In the genomic region with DNA sequence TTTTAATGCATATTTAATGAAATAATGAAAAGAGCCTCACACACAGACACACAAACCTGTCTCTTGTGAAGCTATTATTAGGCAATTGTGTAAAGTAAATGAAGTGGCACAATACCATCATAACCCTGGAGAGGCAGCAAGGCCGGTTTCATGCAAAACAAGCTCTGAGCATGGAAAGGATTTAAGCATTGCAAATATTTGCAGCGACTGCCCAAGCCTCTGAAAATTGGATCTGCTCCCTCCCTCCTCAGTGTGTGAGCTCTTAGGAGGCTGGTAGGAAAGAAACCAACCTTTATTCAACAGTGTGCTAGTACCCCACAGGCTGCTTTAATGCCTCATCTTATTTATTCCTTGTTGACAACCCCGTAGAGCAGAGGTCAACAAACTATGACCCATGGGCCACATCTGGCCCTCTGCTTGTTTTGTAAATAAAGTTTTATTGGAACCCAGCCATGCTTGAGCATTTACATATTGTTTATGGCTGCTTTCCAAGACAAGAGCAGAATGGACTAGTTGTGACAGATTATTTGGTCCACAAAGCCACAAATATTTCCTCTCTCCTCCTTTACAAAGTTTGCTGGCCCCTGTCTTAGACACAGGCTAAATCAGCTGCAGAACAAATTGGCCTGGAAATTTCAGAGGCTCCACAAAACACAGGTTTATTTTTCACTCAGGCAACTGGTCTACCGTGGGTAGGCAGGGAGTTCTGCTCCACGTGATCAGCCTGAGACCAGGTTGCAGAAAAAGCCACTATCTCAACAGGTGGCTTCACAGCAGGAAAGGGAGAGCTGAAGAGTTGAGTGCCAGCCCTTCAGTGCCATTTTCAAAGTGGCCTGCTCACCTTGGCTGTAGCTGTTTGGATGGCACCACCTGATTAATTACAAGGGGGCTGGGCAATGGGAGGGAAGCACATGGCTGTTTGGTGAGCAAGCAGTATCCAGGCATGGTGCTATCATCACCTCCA, we compare ENCODE assay signal across 20 cellular contexts. TPM values are rescaled to one million over a fixed set of nuclear protein-coding genes. Genes with fewer than 3 reads are reported as not detected.
DNase-seq lines count a peak whose midpoint lies in the region; ATAC-seq and TF ChIP-seq lines count a peak whose summit lies in the region.
"Had no signal": no experiment of that assay in that cellular context is flagged by ENCODE, and none has a peak within 500 bp of the region (broad histone marks: within the 10 kb centered on the region; RNA-seq: fewer than 3 reads in every experiment).

No MANE protein-coding gene starts in this region.

- H3K4me3 ChIP-seq in fibroblast of villous mesenchyme (ENCODE audit: low read depth, low read length), result no peak overlapping the region

- no peak for TF ChIP-seq CTCF in VCaP (conservative IDR thresholded peaks at IDR 0.05)
- TF ChIP-seq CTCF in fibroblast of villous mesenchyme (IDR thresholded peaks at IDR 0.05; ENCODE audit: insufficient read depth, low read depth, low read length), result no peak

- CTCF ChIA-PET in activated CD8-positive, alpha-beta memory T cell treated with anti-CD3 and anti-CD28 coated beads, Interleukin-2, amount 10 ng/mL, durations not matched to agents 7 days and 5 days (lab: Charles Lee), result no interaction called here

- H3K4me3 Mint-ChIP-seq in activated CD8-positive, alpha-beta memory T cell treated with anti-CD3 and anti-CD28 coated beads, Interleukin-2, amount 10 ng/mL, durations not matched to agents 7 days and 5 days, result no peak overlapping the region
- H3K4me3 Mint-ChIP-seq: activated CD8-positive, alpha-beta T cell treated with anti-CD3 and anti-CD28 coated beads, Interleukin-2, amount 10 ng/mL, durations not matched to agents 7 days and 5 days; activated T-helper 17 cell treated with anti-CD3 and anti-CD28 coated beads, Interleukin-2, amount 50 U/mL, for 72 hours; WTC11 had no signal

- no peaks in the 10 kb centered on the region for H3K36me3 Mint-ChIP-seq in activated CD8-positive, alpha-beta memory T cell treated with anti-CD3 and anti-CD28 coated beads, Interleukin-2, amount 10 ng/mL, durations not matched to agents 7 days and 5 days
- H3K36me3 Mint-ChIP-seq: WTC11 had no signal

- no peaks in the 10 kb centered on the region for H3K27me3 Mint-ChIP-seq in activated CD8-positive, alpha-beta memory T cell treated with anti-CD3 and anti-CD28 coated beads, Interleukin-2, amount 10 ng/mL, durations not matched to agents 7 days and 5 days
- H3K27me3 Mint-ChIP-seq: activated T-helper 17 cell treated with anti-CD3 and anti-CD28 coated beads, Interleukin-2, amount 50 U/mL, for 72 hours had no signal

- no peaks in the 10 kb centered on the region for H3K4me1 Mint-ChIP-seq in activated CD8-positive, alpha-beta memory T cell treated with anti-CD3 and anti-CD28 coated beads, Interleukin-2, amount 10 ng/mL, durations not matched to agents 7 days and 5 days
- H3K4me1 Mint-ChIP-seq: activated T-helper 17 cell treated with anti-CD3 and anti-CD28 coated beads, Interleukin-2, amount 50 U/mL, for 72 hours had no signal

- H3K27ac Mint-ChIP-seq in activated CD8-positive, alpha-beta memory T cell treated with anti-CD3 and anti-CD28 coated beads, Interleukin-2, amount 10 ng/mL, durations not matched to agents 7 days and 5 days, result no peak overlapping the region
- H3K27ac Mint-ChIP-seq: activated CD8-positive, alpha-beta T cell treated with anti-CD3 and anti-CD28 coated beads, Interleukin-2, amount 10 ng/mL, durations not matched to agents 7 days and 5 days; activated T-helper 17 cell treated with anti-CD3 and anti-CD28 coated beads, Interleukin-2, amount 50 U/mL, for 72 hours; WTC11 had no signal

- peak overlapping the region; percentile 74 for H3K27ac ChIP-seq in VCaP

- DNase-seq in ELF-1 (ENCODE audit: low read depth, low spot score) (peak; percentile 14), NCI-H1417 (lab: John Stamatoyannopoulos, UW) (peak; percentile 42 to 79 (median 49)), fibroblast of villous mesenchyme (ENCODE audit: low read depth) (peak; percentile 41), DMS114 treated with DMSO at 0.1 percent for 48 hours (lab: John Stamatoyannopoulos, UW; ENCODE audit: unreplicated experiment) (no peak)
- no peak for DNase-seq in activated CD8-positive, alpha-beta memory T cell treated with anti-CD3 and anti-CD28 coated beads, Interleukin-2, amount 10 ng/mL, durations not matched to agents 7 days and 5 days
- DNase-seq: activated CD8-positive, alpha-beta T cell treated with anti-CD3 and anti-CD28 coated beads, Interleukin-2, amount 10 ng/mL, durations not matched to agents 7 days and 5 days; amniotic stem cell; COR-L47; HCEC 1CT; NCI-H446 treated with DMSO at 0.1 percent for 48 hours; RPMI8226; stimulated activated CD4-positive, alpha-beta T cell treated with anti-CD3 and anti-CD28 coated beads, Interleukin-4, amount 100 ng/mL, for 1 hour had no signal

- ATAC-seq in HG03196 (IDR thresholded peaks at IDR 0.05; ENCODE audit: unreplicated experiment) (no peak), GM21717 (IDR thresholded peaks at IDR 0.05; ENCODE audit: unreplicated experiment) (no peak)
- ATAC-seq in activated CD8-positive, alpha-beta memory T cell treated with anti-CD3 and anti-CD28 coated beads, Interleukin-2, amount 10 ng/mL, durations not matched to agents 7 days and 5 days, result no peak
- ATAC-seq: activated CD8-positive, alpha-beta T cell treated with anti-CD3 and anti-CD28 coated beads, Interleukin-2, amount 10 ng/mL, durations not matched to agents 7 days and 5 days; activated T-helper 17 cell treated with anti-CD3 and anti-CD28 coated beads, Interleukin-2, amount 50 U/mL, for 72 hours; WTC11 had no signal

- H3K9me3 Mint-ChIP-seq in activated CD8-positive, alpha-beta memory T cell treated with anti-CD3 and anti-CD28 coated beads, Interleukin-2, amount 10 ng/mL, durations not matched to agents 7 days and 5 days (ENCODE audit: low read depth), result no peaks in the 10 kb centered on the region
- H3K9me3 Mint-ChIP-seq: activated T-helper 17 cell treated with anti-CD3 and anti-CD28 coated beads, Interleukin-2, amount 50 U/mL, for 72 hours; WTC11 had no signal

RNA-seq across cellular contexts. Expression of gene RS1, which starts 16.8 kb away (rescaled TPM):
- total RNA-seq in fibroblast of villous mesenchyme, result not detected in 2 replicates
- total RNA-seq in activated CD8-positive, alpha-beta memory T cell treated with anti-CD3 and anti-CD28 coated beads, Interleukin-2, amount 10 ng/mL, durations not matched to agents 7 days and 5 days, result not detected
- total RNA-seq: activated CD8-positive, alpha-beta T cell treated with anti-CD3 and anti-CD28 coated beads, Interleukin-2, amount 10 ng/mL, durations not matched to agents 7 days and 5 days; activated T-helper 17 cell treated with anti-CD3 and anti-CD28 coated beads, Interleukin-2, amount 50 U/mL, for 72 hours; liver; osteocyte; temporal lobe; WTC11 had no signal

RNA-seq across cellular contexts. Expression of gene PPEF1, which starts 52.3 kb away (rescaled TPM):
- not detected in 2 replicates for total RNA-seq in fibroblast of villous mesenchyme
- not detected for total RNA-seq in activated CD8-positive, alpha-beta memory T cell treated with anti-CD3 and anti-CD28 coated beads, Interleukin-2, amount 10 ng/mL, durations not matched to agents 7 days and 5 days
- total RNA-seq: activated CD8-positive, alpha-beta T cell treated with anti-CD3 and anti-CD28 coated beads, Interleukin-2, amount 10 ng/mL, durations not matched to agents 7 days and 5 days had no signal

Comparison
In these comparisons a context has a peak if more than half of its experiments do, and no peak if none do; other contexts are left out.
1. DNase-seq: peak in ELF-1 (single experiment), NCI-H1417 (3 of 3) and fibroblast of villous mesenchyme (single experiment); none in activated CD8-positive, alpha-beta memory T cell treated with anti-CD3 and anti-CD28 coated beads, Interleukin-2, amount 10 ng/mL, durations not matched to agents 7 days and 5 days (single experiment) and DMS114 treated with DMSO at 0.1 percent for 48 hours (single experiment).